1 cellular context compared by ENCODE assay signal in genomic region chr19:44051654-44052402, GRCh38.
TF ChIP-seq lines count a peak whose summit lies in the region.

Gene ZNF223, plus strand, starts transcription at chr19:44052036. Its CDS starts 3,141 bp downstream, at chr19:44055177.

TF ChIP-seq in HepG2, 621 proteins besides CTCF, POLR2A, EP300 and RAD21 (continued from another document and continues in another):
- TF ChIP-seq, protein P1, sequence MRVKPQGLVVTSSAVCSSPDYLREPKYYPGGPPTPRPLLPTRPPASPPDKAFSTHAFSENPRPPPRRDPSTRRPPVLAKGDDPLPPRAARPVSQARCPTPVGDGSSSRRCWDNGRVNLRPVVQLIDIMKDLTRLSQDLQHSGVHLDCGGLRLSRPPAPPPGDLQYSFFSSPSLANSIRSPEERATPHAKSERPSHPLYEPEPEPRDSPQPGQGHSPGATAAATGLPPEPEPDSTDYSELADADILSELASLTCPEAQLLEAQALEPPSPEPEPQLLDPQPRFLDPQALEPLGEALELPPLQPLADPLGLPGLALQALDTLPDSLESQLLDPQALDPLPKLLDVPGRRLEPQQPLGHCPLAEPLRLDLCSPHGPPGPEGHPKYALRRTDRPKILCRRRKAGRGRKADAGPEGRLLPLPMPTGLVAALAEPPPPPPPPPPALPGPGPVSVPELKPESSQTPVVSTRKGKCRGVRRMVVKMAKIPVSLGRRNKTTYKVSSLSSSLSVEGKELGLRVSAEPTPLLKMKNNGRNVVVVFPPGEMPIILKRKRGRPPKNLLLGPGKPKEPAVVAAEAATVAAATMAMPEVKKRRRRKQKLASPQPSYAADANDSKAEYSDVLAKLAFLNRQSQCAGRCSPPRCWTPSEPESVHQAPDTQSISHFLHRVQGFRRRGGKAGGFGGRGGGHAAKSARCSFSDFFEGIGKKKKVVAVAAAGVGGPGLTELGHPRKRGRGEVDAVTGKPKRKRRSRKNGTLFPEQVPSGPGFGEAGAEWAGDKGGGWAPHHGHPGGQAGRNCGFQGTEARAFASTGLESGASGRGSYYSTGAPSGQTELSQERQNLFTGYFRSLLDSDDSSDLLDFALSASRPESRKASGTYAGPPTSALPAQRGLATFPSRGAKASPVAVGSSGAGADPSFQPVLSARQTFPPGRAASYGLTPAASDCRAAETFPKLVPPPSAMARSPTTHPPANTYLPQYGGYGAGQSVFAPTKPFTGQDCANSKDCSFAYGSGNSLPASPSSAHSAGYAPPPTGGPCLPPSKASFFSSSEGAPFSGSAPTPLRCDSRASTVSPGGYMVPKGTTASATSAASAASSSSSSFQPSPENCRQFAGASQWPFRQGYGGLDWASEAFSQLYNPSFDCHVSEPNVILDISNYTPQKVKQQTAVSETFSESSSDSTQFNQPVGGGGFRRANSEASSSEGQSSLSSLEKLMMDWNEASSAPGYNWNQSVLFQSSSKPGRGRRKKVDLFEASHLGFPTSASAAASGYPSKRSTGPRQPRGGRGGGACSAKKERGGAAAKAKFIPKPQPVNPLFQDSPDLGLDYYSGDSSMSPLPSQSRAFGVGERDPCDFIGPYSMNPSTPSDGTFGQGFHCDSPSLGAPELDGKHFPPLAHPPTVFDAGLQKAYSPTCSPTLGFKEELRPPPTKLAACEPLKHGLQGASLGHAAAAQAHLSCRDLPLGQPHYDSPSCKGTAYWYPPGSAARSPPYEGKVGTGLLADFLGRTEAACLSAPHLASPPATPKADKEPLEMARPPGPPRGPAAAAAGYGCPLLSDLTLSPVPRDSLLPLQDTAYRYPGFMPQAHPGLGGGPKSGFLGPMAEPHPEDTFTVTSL (CRISPR knock-in tag; IDR thresholded peaks at IDR 0.05; ENCODE audit: borderline replicate concordance): no peak
- TF ChIP-seq ZSCAN31 (CRISPR knock-in tag; IDR thresholded peaks at IDR 0.05; ENCODE audit: low read depth): peak; percentile 47; the same call in 1 of the 2 replicates
- peak; percentile 50; the same call in 1 of the 2 replicates for TF ChIP-seq SALL1 (CRISPR knock-in tag; IDR thresholded peaks at IDR 0.05)
- TF ChIP-seq, protein P2, sequence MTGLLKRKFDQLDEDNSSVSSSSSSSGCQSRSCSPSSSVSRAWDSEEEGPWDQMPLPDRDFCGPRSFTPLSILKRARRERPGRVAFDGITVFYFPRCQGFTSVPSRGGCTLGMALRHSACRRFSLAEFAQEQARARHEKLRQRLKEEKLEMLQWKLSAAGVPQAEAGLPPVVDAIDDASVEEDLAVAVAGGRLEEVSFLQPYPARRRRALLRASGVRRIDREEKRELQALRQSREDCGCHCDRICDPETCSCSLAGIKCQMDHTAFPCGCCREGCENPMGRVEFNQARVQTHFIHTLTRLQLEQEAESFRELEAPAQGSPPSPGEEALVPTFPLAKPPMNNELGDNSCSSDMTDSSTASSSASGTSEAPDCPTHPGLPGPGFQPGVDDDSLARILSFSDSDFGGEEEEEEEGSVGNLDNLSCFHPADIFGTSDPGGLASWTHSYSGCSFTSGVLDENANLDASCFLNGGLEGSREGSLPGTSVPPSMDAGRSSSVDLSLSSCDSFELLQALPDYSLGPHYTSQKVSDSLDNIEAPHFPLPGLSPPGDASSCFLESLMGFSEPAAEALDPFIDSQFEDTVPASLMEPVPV (CRISPR knock-in tag; IDR thresholded peaks at IDR 0.05): 0 out of 2 replicates have a peak, but pooled peaks have one; percentile 33
- TF ChIP-seq, protein P3, sequence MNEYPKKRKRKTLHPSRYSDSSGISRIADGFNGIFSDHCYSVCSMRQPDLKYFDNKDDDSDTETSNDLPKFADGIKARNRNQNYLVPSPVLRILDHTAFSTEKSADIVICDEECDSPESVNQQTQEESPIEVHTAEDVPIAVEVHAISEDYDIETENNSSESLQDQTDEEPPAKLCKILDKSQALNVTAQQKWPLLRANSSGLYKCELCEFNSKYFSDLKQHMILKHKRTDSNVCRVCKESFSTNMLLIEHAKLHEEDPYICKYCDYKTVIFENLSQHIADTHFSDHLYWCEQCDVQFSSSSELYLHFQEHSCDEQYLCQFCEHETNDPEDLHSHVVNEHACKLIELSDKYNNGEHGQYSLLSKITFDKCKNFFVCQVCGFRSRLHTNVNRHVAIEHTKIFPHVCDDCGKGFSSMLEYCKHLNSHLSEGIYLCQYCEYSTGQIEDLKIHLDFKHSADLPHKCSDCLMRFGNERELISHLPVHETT (CRISPR knock-in tag; conservative IDR thresholded peaks at IDR 0.05): 0 out of 2 replicates have a peak, but pooled peaks have one; percentile 19
- TF ChIP-seq BRCA1 (CRISPR knock-in tag; IDR thresholded peaks at IDR 0.05): no peak
- TF ChIP-seq, protein P4, sequence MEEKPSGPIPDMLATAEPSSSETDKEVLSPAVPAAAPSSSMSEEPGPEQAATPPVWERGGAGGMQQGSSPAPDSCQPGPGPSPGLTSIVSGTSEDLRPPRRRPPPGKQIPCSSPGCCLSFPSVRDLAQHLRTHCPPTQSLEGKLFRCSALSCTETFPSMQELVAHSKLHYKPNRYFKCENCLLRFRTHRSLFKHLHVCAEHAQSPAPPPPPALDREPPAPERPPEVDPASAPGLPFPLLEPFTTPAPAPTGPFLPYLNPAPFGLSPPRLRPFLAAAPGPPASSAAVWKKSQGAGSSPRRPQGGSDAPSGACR (CRISPR knock-in tag; IDR thresholded peaks at IDR 0.05): no peak
- no peak for TF ChIP-seq ZNF576 (CRISPR knock-in tag; IDR thresholded peaks at IDR 0.05)
- TF ChIP-seq HOXA3 (CRISPR knock-in tag; IDR thresholded peaks at IDR 0.05): peak; percentile 69
- TF ChIP-seq, protein P5, sequence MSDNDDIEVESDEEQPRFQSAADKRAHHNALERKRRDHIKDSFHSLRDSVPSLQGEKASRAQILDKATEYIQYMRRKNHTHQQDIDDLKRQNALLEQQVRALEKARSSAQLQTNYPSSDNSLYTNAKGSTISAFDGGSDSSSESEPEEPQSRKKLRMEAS (IDR thresholded peaks at IDR 0.05): no peak
- no peak for TF ChIP-seq SOX13 (IDR thresholded peaks at IDR 0.05)
- peak in 1 of 2 experiments; percentile 27; a peak in 2 of 4 replicates for TF ChIP-seq SOX13 (CRISPR knock-in tag; conservative IDR thresholded peaks at IDR 0.05 in 1 of 2, IDR thresholded peaks at IDR 0.05 in 1 of 2)
- TF ChIP-seq, protein P6, sequence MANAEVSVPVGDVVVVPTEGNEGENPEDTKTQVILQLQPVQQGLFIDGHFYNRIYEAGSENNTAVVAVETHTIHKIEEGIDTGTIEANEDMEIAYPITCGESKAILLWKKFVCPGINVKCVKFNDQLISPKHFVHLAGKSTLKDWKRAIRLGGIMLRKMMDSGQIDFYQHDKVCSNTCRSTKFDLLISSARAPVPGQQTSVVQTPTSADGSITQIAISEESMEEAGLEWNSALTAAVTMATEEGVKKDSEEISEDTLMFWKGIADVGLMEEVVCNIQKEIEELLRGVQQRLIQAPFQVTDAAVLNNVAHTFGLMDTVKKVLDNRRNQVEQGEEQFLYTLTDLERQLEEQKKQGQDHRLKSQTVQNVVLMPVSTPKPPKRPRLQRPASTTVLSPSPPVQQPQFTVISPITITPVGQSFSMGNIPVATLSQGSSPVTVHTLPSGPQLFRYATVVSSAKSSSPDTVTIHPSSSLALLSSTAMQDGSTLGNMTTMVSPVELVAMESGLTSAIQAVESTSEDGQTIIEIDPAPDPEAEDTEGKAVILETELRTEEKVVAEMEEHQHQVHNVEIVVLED (CRISPR knock-in tag; IDR thresholded peaks at IDR 0.05; ENCODE audit: borderline replicate concordance): peak; percentile 83; the same call in 1 of the 2 replicates
- no peak for TF ChIP-seq ZNF761 (CRISPR knock-in tag; conservative IDR thresholded peaks at IDR 0.05)
- TF ChIP-seq GFI1 (CRISPR knock-in tag; IDR thresholded peaks at IDR 0.05; ENCODE audit: borderline replicate concordance): no peak
- TF ChIP-seq TBL1XR1 (IDR thresholded peaks at IDR 0.05; ENCODE audit: borderline replicate concordance, low read length, partially characterized antibody): peak; percentile 34
- 0 out of 2 replicates have a peak, but pooled peaks have one; percentile 6 for TF ChIP-seq ZNF430 (CRISPR knock-in tag; IDR thresholded peaks at IDR 0.05)
- peak; percentile 45; the same call in 1 of the 2 replicates for TF ChIP-seq ZFY (CRISPR knock-in tag; IDR thresholded peaks at IDR 0.05)
- TF ChIP-seq HIVEP1 (CRISPR knock-in tag; IDR thresholded peaks at IDR 0.05): no peak
- no peak for TF ChIP-seq SETDB1 (CRISPR knock-in tag; IDR thresholded peaks at IDR 0.05; ENCODE audit: borderline replicate concordance)
- peak; percentile 48; the same call in 1 of the 2 replicates for TF ChIP-seq MEIS2 (CRISPR knock-in tag; IDR thresholded peaks at IDR 0.05)
- TF ChIP-seq ARNTL (CRISPR knock-in tag; IDR thresholded peaks at IDR 0.05): peak; percentile 39
- no peak for TF ChIP-seq ATF7-NPFF (CRISPR knock-in tag; IDR thresholded peaks at IDR 0.05; ENCODE audit: low read depth)
- peak; percentile 51 for TF ChIP-seq TAF1 (CRISPR knock-in tag; IDR thresholded peaks at IDR 0.05)
- peak; percentile 87; the same call in 1 of the 2 replicates for TF ChIP-seq ARID4A (CRISPR knock-in tag; IDR thresholded peaks at IDR 0.05; ENCODE audit: borderline replicate concordance)
- peak; percentile 68 for TF ChIP-seq YEATS4 (CRISPR knock-in tag; IDR thresholded peaks at IDR 0.05; ENCODE audit: borderline replicate concordance)
- TF ChIP-seq NR2F6 (IDR thresholded peaks at IDR 0.05): 0 out of 2 replicates have a peak, but pooled peaks have one; percentile 9
- no peak for TF ChIP-seq NR2F6 (CRISPR knock-in tag; IDR thresholded peaks at IDR 0.05)
- TF ChIP-seq NFKB2 (CRISPR knock-in tag; IDR thresholded peaks at IDR 0.05; ENCODE audit: borderline replicate concordance): peak; percentile 60; the same call in 1 of the 2 replicates
- no peak for TF ChIP-seq ZNF282 (IDR thresholded peaks at IDR 0.05; ENCODE audit: partially characterized antibody)
- peak; percentile 61; the same call in 1 of the 2 replicates for TF ChIP-seq MAZ (IDR thresholded peaks at IDR 0.05; ENCODE audit: borderline replicate concordance, low read depth, low read length)
- no peak; the same call in 1 of the 2 replicates for TF ChIP-seq MAZ (CRISPR knock-in tag; IDR thresholded peaks at IDR 0.05; ENCODE audit: low read depth)
- TF ChIP-seq ZNF121 (CRISPR knock-in tag; IDR thresholded peaks at IDR 0.05): 0 out of 2 replicates have a peak, but pooled peaks have one; percentile 14
- no peak for TF ChIP-seq KMT2A (CRISPR knock-in tag; IDR thresholded peaks at IDR 0.05)
- peak; percentile 26; the same call in 1 of the 2 replicates for TF ChIP-seq FOXJ3 (CRISPR knock-in tag; IDR thresholded peaks at IDR 0.05; ENCODE audit: borderline replicate concordance)
- TF ChIP-seq FOXA1 (IDR thresholded peaks at IDR 0.05): no peak
- peak; percentile 32; the same call in 1 of the 2 replicates for TF ChIP-seq FOXA1 (CRISPR knock-in tag; IDR thresholded peaks at IDR 0.05)
- TF ChIP-seq PHF8 (CRISPR knock-in tag; IDR thresholded peaks at IDR 0.05): peak; percentile 79
- TF ChIP-seq CAMTA2 (CRISPR knock-in tag; IDR thresholded peaks at IDR 0.05; ENCODE audit: borderline replicate concordance): no peak
- peak; percentile 65; the same call in 1 of the 2 replicates for TF ChIP-seq KDM5A (IDR thresholded peaks at IDR 0.05; ENCODE audit: borderline replicate concordance, low read length)
- 0 out of 2 replicates have a peak, but pooled peaks have one; percentile 27 for TF ChIP-seq ZNF792 (CRISPR knock-in tag; IDR thresholded peaks at IDR 0.05)
- peak; percentile 32; the same call in 1 of the 2 replicates for TF ChIP-seq ZKSCAN8 (CRISPR knock-in tag; IDR thresholded peaks at IDR 0.05; ENCODE audit: borderline replicate concordance)
- TF ChIP-seq ZBTB1 (CRISPR knock-in tag; IDR thresholded peaks at IDR 0.05; ENCODE audit: borderline replicate concordance): no peak
- peak; percentile 73 for TF ChIP-seq TBX2 (CRISPR knock-in tag; IDR thresholded peaks at IDR 0.05; ENCODE audit: borderline replicate concordance)
- TF ChIP-seq BCL6 (CRISPR knock-in tag; IDR thresholded peaks at IDR 0.05): no peak
- TF ChIP-seq ZNF12 (CRISPR knock-in tag; IDR thresholded peaks at IDR 0.05): no peak; the same call in 1 of the 2 replicates
- TF ChIP-seq ASH2L (IDR thresholded peaks at IDR 0.05; ENCODE audit: insufficient read length, low read depth, low read length): peak; percentile 47
- no peak for TF ChIP-seq SP1 (IDR thresholded peaks at IDR 0.05)
- peak; percentile 75 for TF ChIP-seq SP1 (CRISPR knock-in tag; IDR thresholded peaks at IDR 0.05)
- TF ChIP-seq ZMAT3 (CRISPR knock-in tag; conservative IDR thresholded peaks at IDR 0.05): 0 out of 2 replicates have a peak, but pooled peaks have one; percentile 65
- TF ChIP-seq NFKBIZ (CRISPR knock-in tag; IDR thresholded peaks at IDR 0.05): no peak
- TF ChIP-seq HDAC2 (CRISPR knock-in tag; IDR thresholded peaks at IDR 0.05): peak; percentile 33; the same call in 1 of the 2 replicates
- TF ChIP-seq ZNF317 (CRISPR knock-in tag; IDR thresholded peaks at IDR 0.05): no peak
